ENCODE assay signal across 9 cellular contexts in the genomic region with DNA sequence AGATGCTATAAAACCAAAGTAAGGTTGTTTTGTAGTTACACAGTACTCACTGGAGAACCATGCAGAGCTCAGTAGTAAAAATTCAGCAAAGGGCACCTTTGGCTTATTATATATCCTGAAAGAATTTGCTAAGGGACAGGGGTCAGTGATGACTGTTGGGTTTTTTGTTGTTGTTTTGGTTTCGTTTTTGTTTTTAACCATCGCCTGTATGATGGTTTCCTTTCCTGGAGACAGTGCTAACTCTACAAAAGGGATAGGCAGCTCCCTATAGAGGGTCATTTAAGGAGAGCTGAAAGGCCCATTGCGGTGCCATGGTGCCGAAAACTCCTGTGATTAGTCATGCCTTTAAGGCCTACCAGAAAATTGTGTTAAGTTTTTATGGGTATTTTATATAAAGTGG.
A peak's percentile ranks its signal among the peaks of the same experiment; 100 is the strongest.
DNase-seq lines count a peak whose midpoint lies in the region; ATAC-seq and TF ChIP-seq lines count a peak whose summit lies in the region.
"Had no signal": no experiment of that assay in that cellular context is flagged by ENCODE, and none has a peak within 500 bp of the region (broad histone marks: within the 10 kb centered on the region; RNA-seq: fewer than 3 reads in every experiment).

No MANE protein-coding gene starts in this region.

- no peaks in the 10 kb centered on the region for H3K9me3 ChIP-seq in BE2C

- no peaks in the 10 kb centered on the region for H3K4me1 ChIP-seq in BE2C

- H3K27me3 ChIP-seq in BE2C: no peaks in the 10 kb centered on the region

- no peaks in the 10 kb centered on the region for H3K36me3 Mint-ChIP-seq in immature natural killer cell

- H3K9me3 Mint-ChIP-seq in immature natural killer cell: no peaks in the 10 kb centered on the region

- DNase-seq in immature natural killer cell (peak in 2 of 3 donors; percentile 11 to 19), LoVo (ENCODE audit: low spot score) (no peak), putamen (ENCODE audit: low spot score) (no peak), BE2C (no peak), NCI-H128 (lab: John Stamatoyannopoulos, UW; ENCODE audit: unreplicated experiment) (no peak)
- DNase-seq: activated naive CD4-positive, alpha-beta T cell treated with Interleukin-2 at 50 U/mL for 16 hours had no signal

- ATAC-seq in GM18870 (IDR thresholded peaks at IDR 0.05; ENCODE audit: unreplicated experiment) (peak; percentile 95), GM21786 (IDR thresholded peaks at IDR 0.05; ENCODE audit: unreplicated experiment) (peak; percentile 96), HG03521 (IDR thresholded peaks at IDR 0.05; ENCODE audit: unreplicated experiment) (peak; percentile 90)

- H3K4me3 ChIP-seq in BE2C (ENCODE audit: low read depth, low read length): no peak overlapping the region

- peak overlapping the region in 5 of 6 donors; percentile 37 to 69 (median 44) for H3K27ac Mint-ChIP-seq in immature natural killer cell

- no peak for TF ChIP-seq CTCF in BE2C (IDR thresholded peaks at IDR 0.05; ENCODE audit: low read depth, low read length)

- peak overlapping the region; percentile 50 to 77 (median 67) for H3K4me3 Mint-ChIP-seq in immature natural killer cell

- peaks cover 13 to 25% of the 10 kb centered on the region in 2 donors for H3K4me1 Mint-ChIP-seq in immature natural killer cell

- H3K27me3 Mint-ChIP-seq in immature natural killer cell (ENCODE audit: low read depth in 3 of 3): peaks cover 0 to 3% (median 0%) of the 10 kb centered on the region in 3 donors

- H3K36me3 ChIP-seq in BE2C: no peaks in the 10 kb centered on the region

Comparison
In these comparisons a context has a peak if more than half of its experiments do, and no peak if none do; other contexts are left out.
1. DNase-seq: peak in immature natural killer cell (2 of 3); none in LoVo (single experiment), putamen (single experiment), BE2C (single experiment) and NCI-H128 (single experiment).
2. Peak in every context shown above with its lines, with median percentiles within 50 percentile points of each other: ATAC-seq.